Comparison of ENCODE assay signal across 9 cellular contexts in the genomic region with DNA sequence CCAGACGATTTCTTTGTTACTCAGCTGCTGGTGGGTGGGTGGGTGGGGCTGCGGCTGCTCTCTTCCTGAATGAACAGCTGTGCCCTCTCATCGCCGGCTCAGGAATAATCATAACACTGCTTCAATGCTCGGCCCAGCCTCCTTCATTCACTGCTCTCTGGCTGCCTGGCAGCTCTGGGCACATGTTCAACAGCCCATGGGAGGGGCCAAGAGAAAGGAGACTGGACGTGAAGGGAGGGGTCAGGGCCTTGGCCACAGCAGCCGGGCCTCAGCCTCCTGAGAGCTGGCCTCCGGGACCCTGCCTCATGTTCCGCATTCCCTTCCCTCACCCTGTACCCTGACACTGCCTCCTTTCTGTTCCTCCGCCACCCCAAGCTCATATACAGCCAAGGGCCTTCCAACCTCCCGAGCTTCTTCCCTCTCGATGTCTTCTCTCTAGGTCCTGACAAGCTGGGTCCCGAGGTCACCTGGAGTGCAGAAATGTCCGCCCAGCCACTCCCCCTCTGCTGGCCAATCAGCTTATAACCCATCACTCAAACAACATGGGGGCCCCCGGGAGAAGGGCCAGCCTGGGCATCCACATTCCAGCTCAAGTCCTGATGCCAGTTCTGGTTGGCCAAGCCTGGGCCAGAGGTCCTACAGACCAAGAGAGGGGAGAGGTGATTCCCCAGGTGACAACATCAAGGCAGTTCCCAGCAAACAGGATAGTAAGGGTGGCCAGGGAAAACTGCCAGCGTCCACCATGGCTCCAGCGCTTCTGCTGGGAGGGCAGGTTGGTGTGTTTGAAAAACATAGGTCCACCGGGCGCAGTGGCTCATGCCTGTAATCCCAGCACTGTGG. TPM values are rescaled to one million over a fixed set of nuclear protein-coding genes. Genes with fewer than 3 reads are reported as not detected.
DNase-seq lines count a peak whose midpoint lies in the region; ATAC-seq, FAIRE-seq and TF ChIP-seq lines count a peak whose summit lies in the region.
"Had no signal": no experiment of that assay in that cellular context is flagged by ENCODE, and none has a peak within 500 bp of the region (broad histone marks: within the 10 kb centered on the region; RNA-seq: fewer than 3 reads in every experiment).

No MANE protein-coding gene starts in this region.

- no TSS peak for BruUV-seq in K562 (replicated peaks; lab: Mats Ljungman, UMichigan)

- TF ChIP-seq EP300 in K562 (IDR thresholded peaks at IDR 0.05; ENCODE audit: low read length), result no peak
- TF ChIP-seq EP300 in transverse colon (IDR thresholded peaks at IDR 0.05; ENCODE audit: low read depth), result no peak

- ATAC-seq in Right ventricle myocardium inferior, result peak; percentile 42
- peak; percentile 52; the same call in 2 of the 3 replicates for ATAC-seq in K562
- no peak for ATAC-seq in GM18505 (IDR thresholded peaks at IDR 0.05; ENCODE audit: unreplicated experiment)

- no peak overlapping the region for H3K4me3 ChIP-seq in K562
- H3K4me3 ChIP-seq in transverse colon, result no peak overlapping the region

- in situ Hi-C loops in K562 (cut with MboI) (no loop called here), transverse colon (cut with MboI; ENCODE audit: low pct_ligation_motif_present in 1 of 4, low pct_unique_long_range_greater_than_20kb in 1 of 4, low sequenced_read_pairs in 3 of 4) (no loop called here)

- H2AFZ ChIP-seq in K562 (ENCODE audit: low read depth, low read length), result peak overlapping the region; percentile 60

- no peak for TF ChIP-seq RAD21 in K562 (CRISPR knock-in tag; conservative IDR thresholded peaks at IDR 0.05 in 1 of 2, IDR thresholded peaks at IDR 0.05 in 1 of 2)

- CTCF ChIA-PET in K562 (lab: Yijun Ruan, JAX; ENCODE audit: low intra/inter-chr PET ratio), result no interaction called here

- no peaks in the 10 kb centered on the region for H3K9me1 ChIP-seq in K562 (ENCODE audit: control insufficient read depth, insufficient read depth, low read length)

- DNase-seq in Right ventricle myocardium inferior (ENCODE audit: missing footprints) (peak; percentile 88), cardiac septum (ENCODE audit: low spot score) (no peak), K562 (ENCODE audit: extremely low read depth in 1 of 4, low spot score in 3 of 4) (peak; percentile 22 to 55 (median 48)), left kidney (ENCODE audit: low read depth, low spot score) (peak; percentile 81), transverse colon (peak; percentile 46), SKM-1 (lab: John Stamatoyannopoulos, UW; ENCODE audit: unreplicated experiment) (no peak), DMS53 treated with DMSO at 0.1 percent for 48 hours (lab: John Stamatoyannopoulos, UW; ENCODE audit: unreplicated experiment) (no peak)

- H3K27me3 ChIP-seq in K562 (ENCODE audit: control insufficient read depth in 2 of 2, insufficient read depth in 2 of 2, low read length in 2 of 2) (no peaks in the 10 kb centered on the region), transverse colon (peaks cover 7% of the 10 kb centered on the region)

- peaks cover 3 to 29% of the 10 kb centered on the region in 2 experiments; a peak in 4 of 5 replicates for H3K4me1 ChIP-seq in K562 (replicated peaks in 1 of 2; ENCODE audit: control insufficient read depth in 2 of 2, insufficient read depth in 2 of 2, low read length in 2 of 2)
- H3K4me1 ChIP-seq in transverse colon, result peaks cover 4 to 26% (median 10%) of the 10 kb centered on the region in 4 donors

- H3K9ac ChIP-seq in K562 (ENCODE audit: insufficient read depth in 1 of 2, low read depth in 2 of 2, low read length in 2 of 2), result peak overlapping the region in 1 of 2 experiments; percentile 74; a peak in 2 of 4 replicates

- POLR2A ChIA-PET in K562 (lab: Yijun Ruan, JAX), result interaction anchor here (0.6 to 1.2 kb wide), 3 partner anchors 9 to 532 kb away, joined by 3 read pairs; no protein-coding TSS in a partner anchor

- intact Hi-C loops in Right ventricle myocardium inferior (cut with DNase I), result no loop called here
- intact Hi-C loops in cardiac septum (cut with DNase I), result loop anchor here (5.0 kb wide), 1 partner anchor 40 kb away; no protein-coding TSS in a partner anchor
- intact Hi-C loops in K562 (cut with micrococcal nuclease), result no loop called here
- intact Hi-C loops in transverse colon (cut with DNase I; ENCODE audit: low total_unique reads), result no loop called here

- no peaks in the 10 kb centered on the region for H4K20me1 ChIP-seq in K562 (replicated peaks; ENCODE audit: control insufficient read depth, insufficient read depth, low read length)

- H3K79me2 ChIP-seq in K562 (ENCODE audit: control insufficient read depth, insufficient read depth, low read length), result no peaks in the 10 kb centered on the region

- 50% methylated on average over 13 of the region's 19 CpGs for WGBS in K562 (ENCODE audit: insufficient coverage, low coverage, missing lambda C conversion rate)
- 56% methylated on average over 19 of the region's 19 CpGs; no CpG with 5 or more reads in 1 of the 2 donors for WGBS in transverse colon (ENCODE audit: low coverage in 1 of 2), 2 donors

- H3K36me3 ChIP-seq in K562 (ENCODE audit: control insufficient read depth, insufficient read depth, low read length) (no peaks in the 10 kb centered on the region), transverse colon (no peaks in the 10 kb centered on the region)

- TF ChIP-seq CTCF in K562 (IDR thresholded peaks at IDR 0.05 in 2 of 3, conservative IDR thresholded peaks at IDR 0.05 in 1 of 3; ENCODE audit: insufficient read depth in 2 of 3, low read depth in 1 of 3, low read length in 3 of 3) (no peak), transverse colon (IDR thresholded peaks at IDR 0.05) (no peak)

- H3K27ac ChIP-seq in K562 (ENCODE audit: extremely low read depth, low read depth, low read length) (no peak overlapping the region), transverse colon (peak overlapping the region; percentile 46 to 63 (median 53))

- FAIRE-seq in K562 (lab: Jason Lieb, UNC), result no peak
- FAIRE-seq: TTC549 had no signal

- no peak for TF ChIP-seq POLR2A in K562 (conservative IDR thresholded peaks at IDR 0.05)
- no peak for TF ChIP-seq POLR2A in transverse colon (IDR thresholded peaks at IDR 0.05)
- TF ChIP-seq POLR2A in GM18505 (IDR thresholded peaks at IDR 0.05; ENCODE audit: borderline replicate concordance, extremely low read depth, insufficient read depth, insufficient read length), result no peak

- no peak overlapping the region for H3K4me2 ChIP-seq in K562 (ENCODE audit: insufficient read depth, low read length)

- no peaks in the 10 kb centered on the region for H3K9me3 ChIP-seq in K562 (replicated peaks; ENCODE audit: control insufficient read depth, insufficient read depth, low read depth, low read length)
- no peaks in the 10 kb centered on the region for H3K9me3 ChIP-seq in transverse colon

RNA-seq across cellular contexts. Expression of a gene that starts 3.2 kb away (rescaled TPM):
- total RNA-seq in Right ventricle myocardium inferior, result 265 TPM
- 115 TPM for total RNA-seq in cardiac septum
- 0.16 TPM in 1 of 2 replicates, not detected in the other for total RNA-seq in K562 (2011; cell fraction: chromatin; rRNA removed; ENCODE audit: low replicate concordance)
- total RNA-seq in K562 (2011; cell fraction: nucleolus; rRNA removed), result 0.13 TPM in 1 of 2 replicates, not detected in the other
- not detected in 2 replicates for total RNA-seq in K562 (2011; cell fraction: nucleoplasm; rRNA removed)
- total RNA-seq in K562 (2014; rRNA removed), result not detected in 2 replicates
- not detected in 2 replicates for total RNA-seq in K562 (2014; rRNA removed; fragmentation: Illumina TruSeq; extraction: Trizol)
- not detected in 2 replicates for total RNA-seq in K562 (2015; rRNA removed; fragmentation: Illumina TruSeq; extraction: Trizol)
- total RNA-seq in K562 (2021), result 0.09 and 0.11 TPM in 2 replicates
- not detected in 2 replicates for polyA plus RNA-seq in K562 (2011; rRNA removed)
- 0.01 and 0.06 TPM in 2 replicates for polyA plus RNA-seq in K562 (2011; cell fraction: cytosol; rRNA removed)
- 0.08 and 0.14 TPM in 2 replicates for polyA plus RNA-seq in K562 (2011; cell fraction: nucleus; rRNA removed)
- 0.09 and 0.10 TPM in 2 replicates for polyA plus RNA-seq in K562 (2012)
- polyA plus RNA-seq in K562 (2014; fragmentation: Illumina TruSeq; extraction: Trizol), result not detected in 2 replicates
- polyA plus RNA-seq in K562 (2014; fragmentation: Nextera tagmentation; extraction: Ambion mirVana), result not detected
- polyA plus RNA-seq in K562 (2014; rRNA removed), result 0.09 TPM in 1 of 2 replicates, not detected in the other
- not detected in 2 replicates for polyA minus RNA-seq in K562 (2011; rRNA and poly(A)+ RNA removed)
- polyA minus RNA-seq in K562 (2011; cell fraction: cytosol; rRNA and poly(A)+ RNA removed), result not detected in 2 replicates
- not detected in 2 replicates for polyA minus RNA-seq in K562 (2011; cell fraction: nucleus; rRNA and poly(A)+ RNA removed)
- total RNA-seq in transverse colon, result 1 to 10 TPM; 1.2 to 7.1 (median 2.8) TPM

RNA-seq across cellular contexts. Expression of a gene that starts 13.4 kb away (rescaled TPM):
- total RNA-seq in Right ventricle myocardium inferior (20.1 TPM), cardiac septum (18.6 TPM), K562 (2014; rRNA removed) (14.2 and 14.3 TPM in 2 replicates), K562 (2014; rRNA removed; fragmentation: Illumina TruSeq; extraction: Trizol) (13.8 and 17.7 TPM in 2 replicates), K562 (2015; rRNA removed; fragmentation: Illumina TruSeq; extraction: Trizol) (21.7 and 22.2 TPM in 2 replicates), K562 (2021) (48.4 and 49.8 TPM in 2 replicates), transverse colon (1 to 10 TPM; 5.6 to 8.4 (median 7.0) TPM)
- total RNA-seq in K562 (2011; cell fraction: chromatin; rRNA removed; ENCODE audit: low replicate concordance), result 27.2 and 67.1 TPM in 2 replicates
- 34.1 and 37.9 TPM in 2 replicates for total RNA-seq in K562 (2011; cell fraction: nucleolus; rRNA removed)
- total RNA-seq in K562 (2011; cell fraction: nucleoplasm; rRNA removed), result 29.8 and 33.0 TPM in 2 replicates
- polyA plus RNA-seq in K562 (2011; rRNA removed) (33.8 and 33.9 TPM in 2 replicates), K562 (2014; fragmentation: Illumina TruSeq; extraction: Trizol) (38.6 and 39.5 TPM in 2 replicates), K562 (2014; fragmentation: Nextera tagmentation; extraction: Ambion mirVana) (10 to 100 TPM in 1 of 2 experiments, 1 to 10 TPM in 1; 5.3 to 10.3 TPM), K562 (2014; rRNA removed) (32.5 and 33.8 TPM in 2 replicates)
- polyA plus RNA-seq in K562 (2011; cell fraction: cytosol; rRNA removed), result 46.1 and 57.0 TPM in 2 replicates
- 24.1 and 29.3 TPM in 2 replicates for polyA plus RNA-seq in K562 (2011; cell fraction: nucleus; rRNA removed)
- polyA plus RNA-seq in K562 (2012), result 20.2 and 42.2 TPM in 2 replicates
- 30.2 and 42.0 TPM in 2 replicates for polyA minus RNA-seq in K562 (2011; rRNA and poly(A)+ RNA removed)
- 12.9 and 14.1 TPM in 2 replicates for polyA minus RNA-seq in K562 (2011; cell fraction: cytosol; rRNA and poly(A)+ RNA removed)
- 14.0 and 14.7 TPM in 2 replicates for polyA minus RNA-seq in K562 (2011; cell fraction: nucleus; rRNA and poly(A)+ RNA removed)

RNA-seq across cellular contexts. Expression of a gene that starts 32.0 kb away (rescaled TPM):
- total RNA-seq in Right ventricle myocardium inferior (16.2 TPM), cardiac septum (21.7 TPM), K562 (2014; rRNA removed) (17.9 and 20.3 TPM in 2 replicates), K562 (2014; rRNA removed; fragmentation: Illumina TruSeq; extraction: Trizol) (6.3 and 10.4 TPM in 2 replicates), K562 (2015; rRNA removed; fragmentation: Illumina TruSeq; extraction: Trizol) (10.2 and 11.1 TPM in 2 replicates), K562 (2021) (24.5 and 26.3 TPM in 2 replicates), transverse colon (100 to 1,000 TPM; 104 to 262 (median 128) TPM)
- 23.5 and 53.2 TPM in 2 replicates for total RNA-seq in K562 (2011; cell fraction: chromatin; rRNA removed; ENCODE audit: low replicate concordance)
- total RNA-seq in K562 (2011; cell fraction: nucleolus; rRNA removed), result 46.5 and 48.8 TPM in 2 replicates
- 33.7 and 34.2 TPM in 2 replicates for total RNA-seq in K562 (2011; cell fraction: nucleoplasm; rRNA removed)
- polyA plus RNA-seq in K562 (2011; rRNA removed) (20.3 and 26.2 TPM in 2 replicates), K562 (2014; fragmentation: Illumina TruSeq; extraction: Trizol) (21.1 and 27.8 TPM in 2 replicates), K562 (2014; fragmentation: Nextera tagmentation; extraction: Ambion mirVana) (10 to 100 TPM; 17.6 to 23.8 TPM), K562 (2014; rRNA removed) (28.8 and 31.7 TPM in 2 replicates)
- polyA plus RNA-seq in K562 (2011; cell fraction: cytosol; rRNA removed), result 31.2 and 32.2 TPM in 2 replicates
- 46.1 and 57.4 TPM in 2 replicates for polyA plus RNA-seq in K562 (2011; cell fraction: nucleus; rRNA removed)
- polyA plus RNA-seq in K562 (2012), result 22.9 and 46.0 TPM in 2 replicates
- 10.0 and 10.3 TPM in 2 replicates for polyA minus RNA-seq in K562 (2011; rRNA and poly(A)+ RNA removed)
- polyA minus RNA-seq in K562 (2011; cell fraction: cytosol; rRNA and poly(A)+ RNA removed), result 10.3 and 11.6 TPM in 2 replicates
- polyA minus RNA-seq in K562 (2011; cell fraction: nucleus; rRNA and poly(A)+ RNA removed), result 11.8 and 15.1 TPM in 2 replicates

Comparison
In these comparisons a context has a peak if more than half of its experiments do, and no peak if none do; other contexts are left out.
1. DNase-seq: peak in Right ventricle myocardium inferior (single experiment), K562 (4 of 4), left kidney (single experiment) and transverse colon (single experiment); none in cardiac septum (single experiment), SKM-1 (single experiment) and DMS53 treated with DMSO at 0.1 percent for 48 hours (single experiment).
2. RNA of a gene that starts 3.2 kb away (total RNA-seq): 265 TPM in Right ventricle myocardium inferior (single experiment) and 115 TPM in cardiac septum (single experiment); 1.2 to 7.1 TPM in transverse colon and 0.09 to 0.16 TPM in K562; every median in the first group is over 10 times any median in the second.